ENCODE assay signal across 17 cellular contexts in genomic region chr9:137106662-137107292, GRCh38. TPM values are rescaled to one million over a fixed set of nuclear protein-coding genes. Genes with fewer than 3 reads are reported as not detected.
A peak's percentile ranks its signal among the peaks of the same experiment; 100 is the strongest.
DNase-seq lines count a peak whose midpoint lies in the region; ATAC-seq and TF ChIP-seq lines count a peak whose summit lies in the region.
"Had no signal": no experiment of that assay in that cellular context is flagged by ENCODE, and none has a peak within 500 bp of the region (broad histone marks: within the 10 kb centered on the region; RNA-seq: fewer than 3 reads in every experiment).

No MANE protein-coding gene starts in this region.

- H3K27ac ChIP-seq in right atrium auricular region (no peak overlapping the region), RWPE1 (peak overlapping the region; percentile 8; the same call in 1 of the 2 replicates)
- H3K27ac ChIP-seq: BLaER1 had no signal

- POLR2A ChIA-PET in RWPE1 (lab: Yijun Ruan, JAX; ENCODE audit: low non-redundant PET) = no interaction called here

- no peaks in the 10 kb centered on the region for H3K27me3 ChIP-seq in right atrium auricular region
- H3K27me3 ChIP-seq: BLaER1 had no signal

- no peak overlapping the region for H3K4me3 ChIP-seq in right atrium auricular region
- no peak overlapping the region for H3K4me3 ChIP-seq in mucosa of descending colon
- H3K4me3 ChIP-seq: BLaER1, GM23338 had no signal

- no peak for ATAC-seq in Right ventricle myocardium superior (ENCODE audit: poor library complexity)
- ATAC-seq in esophagus mucosa = peak; percentile 22
- no peak for ATAC-seq in mucosa of descending colon
- ATAC-seq: GM23338 had no signal

- CTCF ChIA-PET in RWPE1 (lab: Yijun Ruan, JAX) = interaction anchor here (0.5 to 1.3 kb wide), 3 partner anchors 43 to 197 kb away, joined by 3 read pairs; no protein-coding TSS in a partner anchor

- H3K36me3 ChIP-seq in right atrium auricular region = peaks cover 92% of the 10 kb centered on the region
- no peaks in the 10 kb centered on the region for H3K36me3 ChIP-seq in mucosa of descending colon (ENCODE audit: low read depth)

- H3K4me1 ChIP-seq in right atrium auricular region = no peaks in the 10 kb centered on the region
- H3K4me1 ChIP-seq in mucosa of descending colon (ENCODE audit: low read depth) = no peaks in the 10 kb centered on the region
- H3K4me1 ChIP-seq: BLaER1 had no signal

- intact Hi-C loops in Right ventricle myocardium superior (cut with DNase I) = no loop called here
- intact Hi-C loops in posterior vena cava (cut with DNase I) = no loop called here
- intact Hi-C loops in mucosa of descending colon (cut with DNase I, micrococcal nuclease) = no loop called here

- peak; percentile 25 for DNase-seq in Right ventricle myocardium superior
- no peak for DNase-seq in right atrium auricular region (ENCODE audit: low spot score)
- DNase-seq in RWPE1 (ENCODE audit: low spot score) = no peak
- peak; percentile 78 for DNase-seq in posterior vena cava (ENCODE audit: low spot score)
- DNase-seq in mucosa of descending colon = no peak
- DNase-seq in C1 segment of cervical spinal cord (lab: John Stamatoyannopoulos, UW) = no peak
- DNase-seq in HCEC 1CT = no peak
- DNase-seq: 8988T; CD4-positive, CD25-positive, alpha-beta regulatory T cell; CD8-positive, alpha-beta memory T cell; COR-L47; DMS153; DMS79; GDM1 had no signal

- no peak for TF ChIP-seq CTCF in right atrium auricular region (IDR thresholded peaks at IDR 0.05)
- TF ChIP-seq CTCF in RWPE1 (conservative IDR thresholded peaks at IDR 0.05; ENCODE audit: low read depth) = no peak
- TF ChIP-seq CTCF in mucosa of descending colon (IDR thresholded peaks at IDR 0.05) = no peak

- H3K9me3 ChIP-seq in right atrium auricular region (no peaks in the 10 kb centered on the region), mucosa of descending colon (no peaks in the 10 kb centered on the region)

RNA-seq across cellular contexts. Expression of gene DPP7, which starts 7.8 kb away (rescaled TPM):
- total RNA-seq in Right ventricle myocardium superior (153 TPM), right atrium auricular region (100 to 1,000 TPM; 165 to 188 TPM), esophagus mucosa (75.3 TPM), posterior vena cava (100 to 1,000 TPM; 108 to 128 TPM), mucosa of descending colon (100 to 1,000 TPM in 1 of 3 donors, 10 to 100 TPM in 2; 47.0 to 114 (median 51.5) TPM)

RNA-seq across cellular contexts. Expression of gene MAN1B1, which starts 20.0 kb away (rescaled TPM):
- total RNA-seq in Right ventricle myocardium superior (20.3 TPM), right atrium auricular region (10 to 100 TPM; 20.9 to 26.8 TPM), esophagus mucosa (46.2 TPM), posterior vena cava (10 to 100 TPM; 32.0 to 44.3 TPM), mucosa of descending colon (10 to 100 TPM; 36.1 to 55.4 (median 52.7) TPM)

RNA-seq across cellular contexts. Expression of gene UAP1L1, which starts 29.5 kb away (rescaled TPM):
- total RNA-seq in Right ventricle myocardium superior (11.3 TPM), right atrium auricular region (1 to 10 TPM; 4.3 to 6.3 TPM), esophagus mucosa (4.9 TPM), posterior vena cava (10 to 100 TPM; 15.2 to 20.5 TPM), mucosa of descending colon (10 to 100 TPM; 10.5 to 13.6 (median 12.8) TPM)

RNA-seq across cellular contexts. Expression of gene GRIN1, which starts 32.2 kb away (rescaled TPM):
- total RNA-seq in Right ventricle myocardium superior = not detected
- not detected for total RNA-seq in right atrium auricular region
- 0.12 TPM for total RNA-seq in esophagus mucosa
- total RNA-seq in posterior vena cava = not detected
- 1 to 10 TPM in 1 of 3 donors, under 1 TPM in 1, not detected in 1; 0.36 to 2.6 TPM for total RNA-seq in mucosa of descending colon
- total RNA-seq: CD4-positive, CD25-positive, alpha-beta regulatory T cell; CD8-positive, alpha-beta memory T cell had no signal

RNA-seq across cellular contexts. Expression of gene SAPCD2, which starts 36.4 kb away (rescaled TPM):
- total RNA-seq in Right ventricle myocardium superior = 0.22 TPM
- under 1 TPM; 0.12 to 0.63 TPM for total RNA-seq in right atrium auricular region
- 13.8 TPM for total RNA-seq in esophagus mucosa
- total RNA-seq in posterior vena cava = under 1 TPM; 0.33 to 0.42 TPM
- total RNA-seq in mucosa of descending colon = 10 to 100 TPM in 1 of 3 donors, 1 to 10 TPM in 2; 2.7 to 11.2 (median 6.0) TPM

Comparison
In these comparisons a context has a peak if more than half of its experiments do, and no peak if none do; other contexts are left out.
1. DNase-seq: peak in Right ventricle myocardium superior (single experiment) and posterior vena cava (single experiment); none in right atrium auricular region (single experiment), RWPE1 (single experiment), mucosa of descending colon (0 of 3), C1 segment of cervical spinal cord (0 of 14) and HCEC 1CT (single experiment).